In the genomic region with DNA sequence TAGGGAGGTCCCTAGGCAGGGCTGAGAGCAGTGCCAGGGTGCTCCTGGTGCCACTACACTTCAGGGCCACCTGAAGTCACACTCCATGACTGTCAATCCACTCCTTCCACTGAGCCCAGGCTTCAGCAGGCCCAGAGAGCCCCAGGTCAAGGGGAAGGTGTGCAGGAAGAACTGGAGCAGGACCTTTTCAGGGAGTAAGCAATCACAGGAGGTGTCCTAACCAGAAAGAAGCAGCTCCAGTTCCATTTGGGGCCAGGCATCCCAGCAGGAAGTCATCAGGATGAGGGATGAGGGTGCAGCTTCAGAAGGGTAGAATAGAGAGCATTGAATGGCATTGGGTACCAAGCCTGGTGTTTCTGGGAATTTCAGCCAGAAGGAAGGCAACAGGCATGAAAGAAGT, we compare ENCODE assay signal across 15 cellular contexts.
DNase-seq lines count a peak whose midpoint lies in the region; TF ChIP-seq lines count a peak whose summit lies in the region.
"Had no signal": no experiment of that assay in that cellular context is flagged by ENCODE, and none has a peak within 500 bp of the region (broad histone marks: within the 10 kb centered on the region; RNA-seq: fewer than 3 reads in every experiment).

No MANE protein-coding gene starts in this region.

- H3K4me1 ChIP-seq in BE2C = no peaks in the 10 kb centered on the region
- H3K4me1 ChIP-seq: BLaER1 had no signal

- no peak overlapping the region for H3K27ac Mint-ChIP-seq in activated CD4-positive, alpha-beta T cell treated with anti-CD3 and anti-CD28 coated beads, Interleukin-2, amount 10 ng/mL, durations not matched to agents 24 days and 14 days
- H3K27ac Mint-ChIP-seq in endothelial cell (ENCODE audit: unreplicated experiment) = peak overlapping the region; percentile 82
- no peak overlapping the region for H3K27ac Mint-ChIP-seq in activated CD4-positive, alpha-beta memory T cell treated with anti-CD3 and anti-CD28 coated beads for 36 hours
- H3K27ac Mint-ChIP-seq: CD8-positive, alpha-beta memory T cell; HFFc6; IgD-negative memory B cell had no signal

- H3K36me3 Mint-ChIP-seq in activated CD4-positive, alpha-beta T cell treated with anti-CD3 and anti-CD28 coated beads, Interleukin-2, amount 10 ng/mL, durations not matched to agents 24 days and 14 days (ENCODE audit: low read depth) = no peaks in the 10 kb centered on the region
- H3K36me3 Mint-ChIP-seq in endothelial cell (ENCODE audit: low read depth, unreplicated experiment) = no peaks in the 10 kb centered on the region
- no peaks in the 10 kb centered on the region for H3K36me3 Mint-ChIP-seq in activated CD4-positive, alpha-beta memory T cell treated with anti-CD3 and anti-CD28 coated beads for 36 hours
- H3K36me3 Mint-ChIP-seq: CD8-positive, alpha-beta memory T cell; IgD-negative memory B cell had no signal

- H3K4me3 ChIP-seq in BE2C (ENCODE audit: low read depth, low read length) = no peak overlapping the region
- H3K4me3 ChIP-seq: BLaER1 had no signal

- CTCF ChIA-PET in activated CD4-positive, alpha-beta memory T cell treated with anti-CD3 and anti-CD28 coated beads for 36 hours (lab: Charles Lee) = no interaction called here

- no peaks in the 10 kb centered on the region for H3K27me3 ChIP-seq in BE2C
- H3K27me3 ChIP-seq: BLaER1 had no signal

- POLR2A ChIA-PET in activated CD4-positive, alpha-beta memory T cell treated with anti-CD3 and anti-CD28 coated beads for 36 hours (lab: Charles Lee) = no interaction called here

- no peaks in the 10 kb centered on the region for H3K9me3 Mint-ChIP-seq in activated CD4-positive, alpha-beta T cell treated with anti-CD3 and anti-CD28 coated beads, Interleukin-2, amount 10 ng/mL, durations not matched to agents 24 days and 14 days
- no peaks in the 10 kb centered on the region for H3K9me3 Mint-ChIP-seq in endothelial cell (ENCODE audit: unreplicated experiment)
- peaks cover 2% of the 10 kb centered on the region for H3K9me3 Mint-ChIP-seq in activated CD4-positive, alpha-beta memory T cell treated with anti-CD3 and anti-CD28 coated beads for 36 hours

- no peaks in the 10 kb centered on the region for H3K36me3 ChIP-seq in BE2C
- H3K36me3 ChIP-seq: BLaER1 had no signal

- H3K4me3 Mint-ChIP-seq in activated CD4-positive, alpha-beta T cell treated with anti-CD3 and anti-CD28 coated beads, Interleukin-2, amount 10 ng/mL, durations not matched to agents 24 days and 14 days = no peak overlapping the region
- no peak overlapping the region for H3K4me3 Mint-ChIP-seq in endothelial cell (ENCODE audit: unreplicated experiment)
- no peak overlapping the region for H3K4me3 Mint-ChIP-seq in activated CD4-positive, alpha-beta memory T cell treated with anti-CD3 and anti-CD28 coated beads for 36 hours
- H3K4me3 Mint-ChIP-seq: CD8-positive, alpha-beta memory T cell; HFFc6; IgD-negative memory B cell had no signal

- intact Hi-C loops in activated CD4-positive, alpha-beta T cell treated with anti-CD3 and anti-CD28 coated beads, Interleukin-2, amount 10 ng/mL, durations not matched to agents 24 days and 14 days (cut with micrococcal nuclease) = no loop called here
- intact Hi-C loops in activated CD4-positive, alpha-beta memory T cell treated with anti-CD3 and anti-CD28 coated beads for 36 hours (cut with micrococcal nuclease) = no loop called here

- H3K9me3 ChIP-seq in BE2C = no peaks in the 10 kb centered on the region
- H3K9me3 ChIP-seq: BLaER1, Caco-2 had no signal

- peak; percentile 29 for DNase-seq in activated CD4-positive, alpha-beta T cell treated with anti-CD3 and anti-CD28 coated beads, Interleukin-2, amount 10 ng/mL, durations not matched to agents 24 days and 14 days
- no peak for DNase-seq in activated CD4-positive, alpha-beta T cell treated with anti-CD3 and anti-CD28 coated beads, Interleukin-2, amount 50 U/mL, for 1 hour
- DNase-seq in endothelial cell (ENCODE audit: low spot score) (no peak), mucosa of gallbladder (ENCODE audit: low spot score) (peak; percentile 2), BE2C (no peak), NCI-H2171 treated with DMSO at 0.1 percent for 48 hours (lab: John Stamatoyannopoulos, UW) (no peak)
- no peak for DNase-seq in activated CD4-positive, alpha-beta memory T cell treated with anti-CD3 and anti-CD28 coated beads for 36 hours
- DNase-seq: Caco-2; CD8-positive, alpha-beta memory T cell; DND-41; GDM1; HCEC 1CT; HFFc6 had no signal

- TF ChIP-seq CTCF in endothelial cell (IDR thresholded peaks at IDR 0.05; ENCODE audit: unreplicated experiment) = no peak
- TF ChIP-seq CTCF in BE2C (IDR thresholded peaks at IDR 0.05; ENCODE audit: low read depth, low read length) = no peak

- no peaks in the 10 kb centered on the region for H3K4me1 Mint-ChIP-seq in activated CD4-positive, alpha-beta T cell treated with anti-CD3 and anti-CD28 coated beads, Interleukin-2, amount 10 ng/mL, durations not matched to agents 24 days and 14 days
- peaks cover 44% of the 10 kb centered on the region for H3K4me1 Mint-ChIP-seq in endothelial cell (ENCODE audit: unreplicated experiment)
- no peaks in the 10 kb centered on the region for H3K4me1 Mint-ChIP-seq in activated CD4-positive, alpha-beta memory T cell treated with anti-CD3 and anti-CD28 coated beads for 36 hours (ENCODE audit: low read depth)
- H3K4me1 Mint-ChIP-seq: CD8-positive, alpha-beta memory T cell; IgD-negative memory B cell had no signal

- H3K27me3 Mint-ChIP-seq in activated CD4-positive, alpha-beta T cell treated with anti-CD3 and anti-CD28 coated beads, Interleukin-2, amount 10 ng/mL, durations not matched to agents 24 days and 14 days = no peaks in the 10 kb centered on the region
- H3K27me3 Mint-ChIP-seq in endothelial cell (ENCODE audit: unreplicated experiment) = peaks cover 10% of the 10 kb centered on the region
- peaks cover 4% of the 10 kb centered on the region for H3K27me3 Mint-ChIP-seq in activated CD4-positive, alpha-beta memory T cell treated with anti-CD3 and anti-CD28 coated beads for 36 hours
- H3K27me3 Mint-ChIP-seq: IgD-negative memory B cell had no signal

Comparison
In these comparisons a context has a peak if more than half of its experiments do, and no peak if none do; other contexts are left out.
1. DNase-seq: peak in activated CD4-positive, alpha-beta T cell treated with anti-CD3 and anti-CD28 coated beads, Interleukin-2, amount 10 ng/mL, durations not matched to agents 24 days and 14 days (single experiment) and mucosa of gallbladder (single experiment); none in activated CD4-positive, alpha-beta T cell treated with anti-CD3 and anti-CD28 coated beads, Interleukin-2, amount 50 U/mL, for 1 hour (single experiment), endothelial cell (single experiment), activated CD4-positive, alpha-beta memory T cell treated with anti-CD3 and anti-CD28 coated beads for 36 hours (single experiment), BE2C (single experiment) and NCI-H2171 treated with DMSO at 0.1 percent for 48 hours (single experiment).